Comparison of ENCODE assay signal across 8 cellular contexts in the genomic region with DNA sequence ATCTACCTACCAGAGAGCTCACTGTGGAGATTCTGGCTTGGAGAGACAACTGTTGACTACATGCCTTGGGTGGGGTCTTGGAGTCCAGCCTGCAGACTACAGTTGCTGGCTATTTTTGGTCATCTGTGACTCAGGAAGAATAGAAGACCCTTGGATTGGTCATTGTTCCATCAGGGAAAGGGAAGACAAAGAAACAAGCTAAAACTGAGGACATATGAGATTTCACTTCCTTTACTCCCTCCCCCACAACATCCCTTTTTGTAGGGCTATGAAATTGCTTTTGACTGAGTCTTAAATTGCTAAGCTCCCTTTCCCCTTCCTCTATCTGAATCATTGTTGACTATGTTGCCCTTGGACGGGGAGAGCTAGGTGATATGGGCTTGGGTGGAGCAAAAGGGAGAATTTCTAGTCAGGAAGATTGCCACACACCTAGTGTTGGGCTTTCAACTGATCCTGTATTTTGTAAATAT. TPM values are rescaled to one million over a fixed set of nuclear protein-coding genes. Genes with fewer than 3 reads are reported as not detected.
A peak's percentile ranks its signal among the peaks of the same experiment; 100 is the strongest.
DNase-seq lines count a peak whose midpoint lies in the region; ATAC-seq and TF ChIP-seq lines count a peak whose summit lies in the region.

No MANE protein-coding gene starts in this region.

- peaks cover 4% of the 10 kb centered on the region for H3K36me3 ChIP-seq in OCI-LY3 (replicated peaks; ENCODE audit: low read depth, low read length)

- H3K9ac ChIP-seq in OCI-LY3 (ENCODE audit: low read length) = no peak overlapping the region

- H3K9me3 Mint-ChIP-seq in Calu3 (ENCODE audit: low read depth, unreplicated experiment) = no peaks in the 10 kb centered on the region
- no peaks in the 10 kb centered on the region for H3K9me3 Mint-ChIP-seq in dendritic cell treated with granulocyte-macrophage colony-stimulating factor and Interleukin-4, amounts not matched to agents 40 ng/mL and 50 ng/mL, for 4 days
- no peaks in the 10 kb centered on the region for H3K9me3 Mint-ChIP-seq in naive thymus-derived CD8-positive, alpha-beta T cell

- BruUV-seq in Calu3 (replicated peaks; lab: Mats Ljungman, UMichigan) = no TSS peak

- 0 out of 2 replicates have a peak overlapping the region, but pooled peaks have one; percentile 14 for H3K27ac ChIP-seq in OCI-LY3 (ENCODE audit: low read length)

- TF ChIP-seq CTCF in Calu3 (IDR thresholded peaks at IDR 0.05; ENCODE audit: unreplicated experiment) (no peak), OCI-LY3 (IDR thresholded peaks at IDR 0.05; ENCODE audit: low read depth, low read length) (no peak)

- CTCF ChIA-PET in Calu3 (lab: Charles Lee) = interaction anchor here (1.0 to 1.4 kb wide), 2 partner anchors 11 to 25 kb away, joined by 4 read pairs; no protein-coding TSS in a partner anchor

- H3K4me1 Mint-ChIP-seq in Calu3 (ENCODE audit: low read depth, unreplicated experiment) = peaks cover 32% of the 10 kb centered on the region
- H3K4me1 Mint-ChIP-seq in dendritic cell treated with granulocyte-macrophage colony-stimulating factor and Interleukin-4, amounts not matched to agents 40 ng/mL and 50 ng/mL, for 4 days (ENCODE audit: low read depth) = peaks cover 60% of the 10 kb centered on the region
- peaks cover 20 to 95% (median 80%) of the 10 kb centered on the region in 4 donors for H3K4me1 Mint-ChIP-seq in naive thymus-derived CD8-positive, alpha-beta T cell

- H4K20me1 ChIP-seq in OCI-LY3 (ENCODE audit: insufficient read depth, low read length) = peaks cover 64% of the 10 kb centered on the region

- ATAC-seq in naive thymus-derived CD8-positive, alpha-beta T cell = no peak
- no peak for ATAC-seq in HG02852 (IDR thresholded peaks at IDR 0.05; ENCODE audit: unreplicated experiment)

- intact Hi-C loops in Calu3 (cut with micrococcal nuclease; ENCODE audit: unreplicated experiment) (no loop called here), posterior vena cava (cut with DNase I) (loop anchor here in 1 of 2 donors (10.0 kb wide), 2 partner anchors 46 to 84 kb away; no protein-coding TSS in a partner anchor)
- intact Hi-C loops in dendritic cell treated with granulocyte-macrophage colony-stimulating factor and Interleukin-4, amounts not matched to agents 40 ng/mL and 50 ng/mL, for 4 days (cut with micrococcal nuclease) = no loop called here

- no peaks in the 10 kb centered on the region for H3K9me3 ChIP-seq in OCI-LY3 (ENCODE audit: insufficient read depth, low read length)

- POLR2A ChIA-PET in naive thymus-derived CD8-positive, alpha-beta T cell (lab: Charles Lee) = interaction anchor here (0.7 to 1.9 kb wide), 5 partner anchors 8 to 19 kb away, joined by 3 to 9 read pairs (median 4); partner anchors contain the start of gene MSN

- H3K4me2 ChIP-seq in OCI-LY3 (ENCODE audit: low read length) = peak overlapping the region; percentile 45

- no peak overlapping the region for H3K4me3 Mint-ChIP-seq in Calu3 (ENCODE audit: low read depth, unreplicated experiment)
- peak overlapping the region; percentile 17 for H3K4me3 Mint-ChIP-seq in dendritic cell treated with granulocyte-macrophage colony-stimulating factor and Interleukin-4, amounts not matched to agents 40 ng/mL and 50 ng/mL, for 4 days
- H3K4me3 Mint-ChIP-seq in naive thymus-derived CD8-positive, alpha-beta T cell = peak overlapping the region; percentile 41 to 79 (median 66)

- no peaks in the 10 kb centered on the region for H3K36me3 Mint-ChIP-seq in Calu3 (ENCODE audit: insufficient read depth, unreplicated experiment)
- peaks cover 24% of the 10 kb centered on the region for H3K36me3 Mint-ChIP-seq in dendritic cell treated with granulocyte-macrophage colony-stimulating factor and Interleukin-4, amounts not matched to agents 40 ng/mL and 50 ng/mL, for 4 days (ENCODE audit: low read depth)
- peaks cover 0 to 41% (median 13%) of the 10 kb centered on the region in 3 donors for H3K36me3 Mint-ChIP-seq in naive thymus-derived CD8-positive, alpha-beta T cell

- no peaks in the 10 kb centered on the region for H3K27me3 ChIP-seq in OCI-LY3 (ENCODE audit: low read depth, low read length)

- DNase-seq in Calu3 (peak; percentile 10), NCI-H187 treated with DMSO at 0.1 percent for 48 hours (lab: John Stamatoyannopoulos, UW) (no peak), posterior vena cava (ENCODE audit: low spot score) (no peak)
- no peak for DNase-seq in naive thymus-derived CD8-positive, alpha-beta T cell
- DNase-seq in stimulated activated naive CD4-positive, alpha-beta T cell (lab: John Stamatoyannopoulos, UW) = no peak

- no peaks in the 10 kb centered on the region for H3K27me3 Mint-ChIP-seq in Calu3 (ENCODE audit: unreplicated experiment)
- H3K27me3 Mint-ChIP-seq in dendritic cell treated with granulocyte-macrophage colony-stimulating factor and Interleukin-4, amounts not matched to agents 40 ng/mL and 50 ng/mL, for 4 days = no peaks in the 10 kb centered on the region
- H3K27me3 Mint-ChIP-seq in naive thymus-derived CD8-positive, alpha-beta T cell = no peaks in the 10 kb centered on the region

- H3K4me3 ChIP-seq in OCI-LY3 (ENCODE audit: low read length) = no peak overlapping the region

- peaks cover 81% of the 10 kb centered on the region for H3K79me2 ChIP-seq in OCI-LY3 (ENCODE audit: low read length)

- H2AFZ ChIP-seq in OCI-LY3 (ENCODE audit: low read depth, low read length) = no peak overlapping the region

- H3K27ac Mint-ChIP-seq in Calu3 (ENCODE audit: unreplicated experiment) = peak overlapping the region; percentile 33
- peak overlapping the region; percentile 72 for H3K27ac Mint-ChIP-seq in dendritic cell treated with granulocyte-macrophage colony-stimulating factor and Interleukin-4, amounts not matched to agents 40 ng/mL and 50 ng/mL, for 4 days
- H3K27ac Mint-ChIP-seq in naive thymus-derived CD8-positive, alpha-beta T cell = peak overlapping the region; percentile 63 to 93 (median 82)

- H3K4me1 ChIP-seq in OCI-LY3 (ENCODE audit: low read length) = peaks cover 14% of the 10 kb centered on the region

RNA-seq across cellular contexts. Expression of gene MSN, which starts 11.7 kb away (rescaled TPM):
- 101 and 129 TPM in 2 replicates for total RNA-seq in Calu3 (2022)
- 100 to 1,000 TPM; 298 to 315 TPM for total RNA-seq in naive thymus-derived CD8-positive, alpha-beta T cell
- 100 to 1,000 TPM; 467 to 552 (median 518) TPM for polyA plus RNA-seq in naive thymus-derived CD8-positive, alpha-beta T cell
- 100 to 1,000 TPM; 342 to 478 TPM for total RNA-seq in posterior vena cava
